In genomic region chr22:28831140-28832072, GRCh38 we compare ENCODE assay signal across 2 cellular contexts.
TF ChIP-seq lines count a peak whose summit lies in the region.

No MANE protein-coding gene starts in this region.

TF ChIP-seq in HepG2, 621 proteins besides CTCF, POLR2A, EP300 and RAD21 (continues in another document):
- TF ChIP-seq, protein P1, sequence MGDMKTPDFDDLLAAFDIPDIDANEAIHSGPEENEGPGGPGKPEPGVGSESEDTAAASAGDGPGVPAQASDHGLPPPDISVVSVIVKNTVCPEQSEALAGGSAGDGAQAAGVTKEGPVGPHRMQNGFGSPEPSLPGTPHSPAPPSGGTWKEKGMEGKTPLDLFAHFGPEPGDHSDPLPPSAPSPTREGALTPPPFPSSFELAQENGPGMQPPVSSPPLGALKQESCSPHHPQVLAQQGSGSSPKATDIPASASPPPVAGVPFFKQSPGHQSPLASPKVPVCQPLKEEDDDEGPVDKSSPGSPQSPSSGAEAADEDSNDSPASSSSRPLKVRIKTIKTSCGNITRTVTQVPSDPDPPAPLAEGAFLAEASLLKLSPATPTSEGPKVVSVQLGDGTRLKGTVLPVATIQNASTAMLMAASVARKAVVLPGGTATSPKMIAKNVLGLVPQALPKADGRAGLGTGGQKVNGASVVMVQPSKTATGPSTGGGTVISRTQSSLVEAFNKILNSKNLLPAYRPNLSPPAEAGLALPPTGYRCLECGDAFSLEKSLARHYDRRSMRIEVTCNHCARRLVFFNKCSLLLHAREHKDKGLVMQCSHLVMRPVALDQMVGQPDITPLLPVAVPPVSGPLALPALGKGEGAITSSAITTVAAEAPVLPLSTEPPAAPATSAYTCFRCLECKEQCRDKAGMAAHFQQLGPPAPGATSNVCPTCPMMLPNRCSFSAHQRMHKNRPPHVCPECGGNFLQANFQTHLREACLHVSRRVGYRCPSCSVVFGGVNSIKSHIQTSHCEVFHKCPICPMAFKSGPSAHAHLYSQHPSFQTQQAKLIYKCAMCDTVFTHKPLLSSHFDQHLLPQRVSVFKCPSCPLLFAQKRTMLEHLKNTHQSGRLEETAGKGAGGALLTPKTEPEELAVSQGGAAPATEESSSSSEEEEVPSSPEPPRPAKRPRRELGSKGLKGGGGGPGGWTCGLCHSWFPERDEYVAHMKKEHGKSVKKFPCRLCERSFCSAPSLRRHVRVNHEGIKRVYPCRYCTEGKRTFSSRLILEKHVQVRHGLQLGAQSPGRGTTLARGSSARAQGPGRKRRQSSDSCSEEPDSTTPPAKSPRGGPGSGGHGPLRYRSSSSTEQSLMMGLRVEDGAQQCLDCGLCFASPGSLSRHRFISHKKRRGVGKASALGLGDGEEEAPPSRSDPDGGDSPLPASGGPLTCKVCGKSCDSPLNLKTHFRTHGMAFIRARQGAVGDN (CRISPR knock-in tag; IDR thresholded peaks at IDR 0.05) = peak; percentile 52
- TF ChIP-seq TARDBP (CRISPR knock-in tag; IDR thresholded peaks at IDR 0.05) = 0 out of 2 replicates have a peak, but pooled peaks have one; percentile 19
- peak; percentile 78; the same call in 1 of the 2 replicates for TF ChIP-seq ZKSCAN5 (CRISPR knock-in tag; IDR thresholded peaks at IDR 0.05)
- no peak for TF ChIP-seq NFRKB (IDR thresholded peaks at IDR 0.05)
- no peak for TF ChIP-seq TFE3 (CRISPR knock-in tag; IDR thresholded peaks at IDR 0.05)
- no peak for TF ChIP-seq ZBTB37 (CRISPR knock-in tag; IDR thresholded peaks at IDR 0.05)
- no peak for TF ChIP-seq GABPA (IDR thresholded peaks at IDR 0.05; ENCODE audit: low read depth, low read length)
- no peak for TF ChIP-seq GABPA (CRISPR knock-in tag; IDR thresholded peaks at IDR 0.05; ENCODE audit: low read depth)
- TF ChIP-seq, protein P2, sequence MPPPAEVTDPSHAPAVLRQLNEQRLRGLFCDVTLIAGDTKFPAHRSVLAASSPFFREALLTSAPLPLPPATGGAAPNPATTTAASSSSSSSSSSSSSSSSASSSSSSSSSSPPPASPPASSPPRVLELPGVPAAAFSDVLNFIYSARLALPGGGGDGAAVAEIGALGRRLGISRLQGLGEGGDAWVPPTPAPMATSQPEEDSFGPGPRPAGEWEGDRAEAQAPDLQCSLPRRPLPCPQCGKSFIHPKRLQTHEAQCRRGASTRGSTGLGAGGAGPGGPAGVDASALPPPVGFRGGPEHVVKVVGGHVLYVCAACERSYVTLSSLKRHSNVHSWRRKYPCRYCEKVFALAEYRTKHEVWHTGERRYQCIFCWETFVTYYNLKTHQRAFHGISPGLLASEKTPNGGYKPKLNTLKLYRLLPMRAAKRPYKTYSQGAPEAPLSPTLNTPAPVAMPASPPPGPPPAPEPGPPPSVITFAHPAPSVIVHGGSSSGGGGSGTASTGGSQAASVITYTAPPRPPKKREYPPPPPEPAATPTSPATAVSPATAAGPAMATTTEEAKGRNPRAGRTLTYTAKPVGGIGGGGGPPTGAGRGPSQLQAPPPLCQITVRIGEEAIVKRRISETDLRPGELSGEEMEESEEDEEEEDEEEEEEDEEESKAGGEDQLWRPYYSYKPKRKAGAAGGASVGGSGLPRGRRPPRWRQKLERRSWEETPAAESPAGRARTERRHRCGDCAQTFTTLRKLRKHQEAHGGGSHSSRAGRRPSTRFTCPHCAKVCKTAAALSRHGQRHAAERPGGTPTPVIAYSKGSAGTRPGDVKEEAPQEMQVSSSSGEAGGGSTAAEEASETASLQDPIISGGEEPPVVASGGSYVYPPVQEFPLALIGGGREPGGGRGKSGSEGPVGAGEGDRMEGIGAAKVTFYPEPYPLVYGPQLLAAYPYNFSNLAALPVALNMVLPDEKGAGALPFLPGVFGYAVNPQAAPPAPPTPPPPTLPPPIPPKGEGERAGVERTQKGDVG (CRISPR knock-in tag; IDR thresholded peaks at IDR 0.05; ENCODE audit: borderline replicate concordance) = peak; percentile 60; the same call in 1 of the 2 replicates
- peak; percentile 40 for TF ChIP-seq STAG1 (CRISPR knock-in tag; IDR thresholded peaks at IDR 0.05)
- TF ChIP-seq ZFP1 (CRISPR knock-in tag; IDR thresholded peaks at IDR 0.05) = no peak

TF ChIP-seq in H1, 55 proteins besides CTCF, POLR2A, EP300 and RAD21:
- TF ChIP-seq RXRA (IDR thresholded peaks at IDR 0.05; ENCODE audit: insufficient read depth, low read depth, low read length) = no peak
- TF ChIP-seq SIN3A (conservative IDR thresholded peaks at IDR 0.05 in 1 of 2, IDR thresholded peaks at IDR 0.05 in 1 of 2; ENCODE audit: low read depth in 1 of 2, low read length in 2 of 2) = no peak
- TF ChIP-seq, protein P3, sequence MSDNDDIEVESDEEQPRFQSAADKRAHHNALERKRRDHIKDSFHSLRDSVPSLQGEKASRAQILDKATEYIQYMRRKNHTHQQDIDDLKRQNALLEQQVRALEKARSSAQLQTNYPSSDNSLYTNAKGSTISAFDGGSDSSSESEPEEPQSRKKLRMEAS (IDR thresholded peaks at IDR 0.05) = peak; percentile 47; the same call in 1 of the 2 replicates
